1 cellular context compared by ENCODE assay signal in the genomic region with DNA sequence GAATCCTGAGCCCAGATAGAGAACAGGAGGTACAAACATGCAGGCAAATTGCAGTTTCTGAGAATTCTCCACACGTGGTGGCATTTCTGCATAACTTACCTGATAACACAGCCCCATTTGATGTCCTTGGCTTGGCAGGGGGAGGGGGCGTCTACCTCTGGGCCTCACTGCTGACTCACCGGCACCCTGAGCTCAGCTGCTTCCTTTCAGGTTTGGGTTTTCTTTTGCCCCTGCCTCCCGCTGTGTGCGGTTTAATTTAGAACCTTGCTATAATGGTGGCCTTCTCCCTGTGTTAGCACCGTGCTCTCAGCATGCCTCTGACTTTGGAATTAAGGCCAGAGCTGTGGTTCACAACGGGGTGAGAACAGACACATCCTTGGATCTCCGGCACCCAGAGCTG.
TF ChIP-seq lines count a peak whose summit lies in the region.

No MANE protein-coding gene starts in this region.

TF ChIP-seq in IMR-90, 13 proteins besides CTCF, POLR2A, EP300 and RAD21:
- TF ChIP-seq CEBPB (IDR thresholded peaks at IDR 0.05; ENCODE audit: low read depth, low read length) = no peak
- TF ChIP-seq RFX5 (IDR thresholded peaks at IDR 0.05; ENCODE audit: low read depth, low read length) = no peak
- TF ChIP-seq, protein P1, sequence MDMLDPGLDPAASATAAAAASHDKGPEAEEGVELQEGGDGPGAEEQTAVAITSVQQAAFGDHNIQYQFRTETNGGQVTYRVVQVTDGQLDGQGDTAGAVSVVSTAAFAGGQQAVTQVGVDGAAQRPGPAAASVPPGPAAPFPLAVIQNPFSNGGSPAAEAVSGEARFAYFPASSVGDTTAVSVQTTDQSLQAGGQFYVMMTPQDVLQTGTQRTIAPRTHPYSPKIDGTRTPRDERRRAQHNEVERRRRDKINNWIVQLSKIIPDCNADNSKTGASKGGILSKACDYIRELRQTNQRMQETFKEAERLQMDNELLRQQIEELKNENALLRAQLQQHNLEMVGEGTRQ (IDR thresholded peaks at IDR 0.05; ENCODE audit: low read depth, low read length) = no peak
- no peak for TF ChIP-seq RCOR1 (IDR thresholded peaks at IDR 0.05; ENCODE audit: insufficient replicate concordance, low read length)
- no peak for TF ChIP-seq BHLHE40 (IDR thresholded peaks at IDR 0.05; ENCODE audit: low read depth, low read length)
- no peak for TF ChIP-seq SMC3 (IDR thresholded peaks at IDR 0.05; ENCODE audit: low read depth, low read length)
- TF ChIP-seq FOS (IDR thresholded peaks at IDR 0.05; ENCODE audit: low read depth, low read length) = no peak
- no peak for TF ChIP-seq MXI1 (IDR thresholded peaks at IDR 0.05; ENCODE audit: borderline replicate concordance, low read depth, low read length)
- no peak for TF ChIP-seq MAFK (IDR thresholded peaks at IDR 0.05; ENCODE audit: low read depth, low read length)
- TF ChIP-seq NFE2L2 (IDR thresholded peaks at IDR 0.05; ENCODE audit: low read depth, low read length) = no peak
- no peak for TF ChIP-seq MAZ (IDR thresholded peaks at IDR 0.05; ENCODE audit: borderline replicate concordance, low read depth, low read length)
- TF ChIP-seq CHD1 (IDR thresholded peaks at IDR 0.05; ENCODE audit: low read depth, low read length) = no peak
- TF ChIP-seq, protein P2, sequence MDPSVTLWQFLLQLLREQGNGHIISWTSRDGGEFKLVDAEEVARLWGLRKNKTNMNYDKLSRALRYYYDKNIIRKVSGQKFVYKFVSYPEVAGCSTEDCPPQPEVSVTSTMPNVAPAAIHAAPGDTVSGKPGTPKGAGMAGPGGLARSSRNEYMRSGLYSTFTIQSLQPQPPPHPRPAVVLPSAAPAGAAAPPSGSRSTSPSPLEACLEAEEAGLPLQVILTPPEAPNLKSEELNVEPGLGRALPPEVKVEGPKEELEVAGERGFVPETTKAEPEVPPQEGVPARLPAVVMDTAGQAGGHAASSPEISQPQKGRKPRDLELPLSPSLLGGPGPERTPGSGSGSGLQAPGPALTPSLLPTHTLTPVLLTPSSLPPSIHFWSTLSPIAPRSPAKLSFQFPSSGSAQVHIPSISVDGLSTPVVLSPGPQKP (IDR thresholded peaks at IDR 0.05; ENCODE audit: borderline replicate concordance, low read depth, low read length) = no peak
